Comparison of ENCODE assay signal across 8 cellular contexts in genomic region chr6:17705778-17706579, GRCh38. TPM values are rescaled to one million over a fixed set of nuclear protein-coding genes. Genes with fewer than 3 reads are reported as not detected.
DNase-seq lines count a peak whose midpoint lies in the region; ATAC-seq and TF ChIP-seq lines count a peak whose summit lies in the region.

No MANE protein-coding gene starts in this region.

- 0% methylated on average over 8 to 33 of the region's 58 CpGs for WGBS in upper lobe of left lung, 2 donors

- no peak for TF ChIP-seq EP300 in upper lobe of left lung (IDR thresholded peaks at IDR 0.05)

- H3K4me2 ChIP-seq in parathyroid adenoma (ENCODE audit: low read length): peak overlapping the region; percentile 61

- DNase-seq in DMS 273 (lab: John Stamatoyannopoulos, UW; ENCODE audit: unreplicated experiment) (peak; percentile 89), GM20000 (ENCODE audit: low spot score) (peak; percentile 87), HS-27A (ENCODE audit: low read depth) (peak; percentile 51), RPMI7951 (ENCODE audit: low read depth) (peak; percentile 81), activated gamma-delta T cell (lab: John Stamatoyannopoulos, UW) (peak; percentile 81), globus pallidus (ENCODE audit: low spot score) (peak; percentile 20), upper lobe of left lung (peak; percentile 74 to 93)

- peak overlapping the region; percentile 86 for H3K4me3 ChIP-seq in parathyroid adenoma (ENCODE audit: low read depth, low read length)
- H3K4me3 ChIP-seq in upper lobe of left lung: peak overlapping the region; percentile 48 to 98 (median 82)

- H3K9me3 ChIP-seq in parathyroid adenoma (ENCODE audit: control insufficient read depth, low read length) (no peaks in the 10 kb centered on the region), upper lobe of left lung (no peaks in the 10 kb centered on the region)

- H3K27me3 ChIP-seq in parathyroid adenoma (ENCODE audit: control insufficient read depth, insufficient read depth, low read length) (no peaks in the 10 kb centered on the region), upper lobe of left lung (no peaks in the 10 kb centered on the region)

- H2AFZ ChIP-seq in parathyroid adenoma: peak overlapping the region; percentile 90

- no peak for TF ChIP-seq POLR2A in upper lobe of left lung (IDR thresholded peaks at IDR 0.05)

- ATAC-seq in upper lobe of left lung (ENCODE audit: low FRiP score in 2 of 2): peak; percentile 83 to 84

- H3K36me3 ChIP-seq in parathyroid adenoma (ENCODE audit: control insufficient read depth, insufficient read depth, low read length) (no peaks in the 10 kb centered on the region), upper lobe of left lung (no peaks in the 10 kb centered on the region)

- peaks cover 3% of the 10 kb centered on the region for H3K4me1 ChIP-seq in parathyroid adenoma
- H3K4me1 ChIP-seq in upper lobe of left lung: peaks cover 39 to 48% (median 42%) of the 10 kb centered on the region in 4 donors

- TF ChIP-seq CTCF in GM20000 (IDR thresholded peaks at IDR 0.05; ENCODE audit: extremely low read depth, missing control alignments) (no peak), parathyroid adenoma (IDR thresholded peaks at IDR 0.05) (peak; percentile 13), upper lobe of left lung (IDR thresholded peaks at IDR 0.05) (peak in 3 of 6 experiments; percentile 17 to 28 (median 21))

- H3K27ac ChIP-seq in parathyroid adenoma (peak overlapping the region; percentile 93), upper lobe of left lung (peak overlapping the region; percentile 98 to 100 (median 98))

- peak overlapping the region; percentile 90 for H3K9ac ChIP-seq in parathyroid adenoma

- H3K79me2 ChIP-seq in parathyroid adenoma: peaks cover 31% of the 10 kb centered on the region

RNA-seq across cellular contexts. Expression of gene NUP153, which starts 0.7 kb away (rescaled TPM):
- total RNA-seq in RPMI7951 (2014; rRNA removed; shearing (Covaris generic)): 31.7 and 42.7 TPM in 2 replicates
- 10 to 100 TPM; 16.9 to 43.8 (median 29.0) TPM for total RNA-seq in upper lobe of left lung

Comparison
In these comparisons a context has a peak if more than half of its experiments do, and no peak if none do; other contexts are left out.
1. Peak in every context shown above with its lines: DNase-seq, ATAC-seq, H3K4me3 ChIP-seq and H3K27ac ChIP-seq.
2. DNase-seq: peak in every context shown above with its lines; median percentile 89 in DMS 273; 87 in GM20000; 84 in upper lobe of left lung; 81 in RPMI7951; 81 in activated gamma-delta T cell; 51 in HS-27A; 20 in globus pallidus.